17 cellular contexts compared by ENCODE assay signal in genomic region chr17:43562679-43563146, GRCh38. TPM values are rescaled to one million over a fixed set of nuclear protein-coding genes. Genes with fewer than 3 reads are reported as not detected.
DNase-seq lines count a peak whose midpoint lies in the region; ATAC-seq and TF ChIP-seq lines count a peak whose summit lies in the region.
"Had no signal": no experiment of that assay in that cellular context is flagged by ENCODE, and none has a peak within 500 bp of the region (broad histone marks: within the 10 kb centered on the region; RNA-seq: fewer than 3 reads in every experiment).

No MANE protein-coding gene starts in this region.

- H3K9me2 ChIP-seq in GM23248 (ENCODE audit: insufficient read depth) = no peaks in the 10 kb centered on the region

- H3K4me2 ChIP-seq in GM23248 (ENCODE audit: unreplicated experiment) (no peak overlapping the region), IMR-90 (ENCODE audit: low read depth, low read length) (no peak overlapping the region)

- H3K9me3 Mint-ChIP-seq in endodermal cell (no peaks in the 10 kb centered on the region), neural crest cell (no peaks in the 10 kb centered on the region)
- no peaks in the 10 kb centered on the region for H3K9me3 Mint-ChIP-seq in activated naive CD4-positive, alpha-beta T cell treated with anti-CD3 and anti-CD28 coated beads, Interleukin-2, amount 10 ng/mL, durations not matched to agents 7 days and 5 days
- H3K9me3 Mint-ChIP-seq: memory B cell; stimulated activated naive CD8-positive, alpha-beta T cell treated with anti-CD3 and anti-CD28 coated beads, Interleukin-15, Interleukin-2, amounts not matched to agents 100 ng/mL and 50 ng/mL, for 24 hours had no signal

- in situ Hi-C loops in GM23248 (cut with MboI) = no loop called here
- in situ Hi-C loops in IMR-90 (cut with MboI; ENCODE audit: low sequenced_read_pairs) = no loop called here
- in situ Hi-C loops in gastrocnemius medialis (cut with MboI; ENCODE audit: low sequenced_read_pairs in 4 of 4) = no loop called here

- no peak overlapping the region for H2AK5ac ChIP-seq in IMR-90 (ENCODE audit: low read depth, low read length)

- H3K36me3 ChIP-seq in GM23248 (ENCODE audit: low read depth) = no peaks in the 10 kb centered on the region
- no peaks in the 10 kb centered on the region for H3K36me3 ChIP-seq in IMR-90 (ENCODE audit: control insufficient read depth, insufficient read depth, low read length)
- no peaks in the 10 kb centered on the region for H3K36me3 ChIP-seq in endodermal cell (ENCODE audit: control insufficient read depth, insufficient read depth, low read length)
- no peaks in the 10 kb centered on the region for H3K36me3 ChIP-seq in gastrocnemius medialis
- H3K36me3 ChIP-seq: neutrophil, spleen had no signal

- no peak overlapping the region for H3K9ac ChIP-seq in GM23248
- H3K9ac ChIP-seq in IMR-90 (ENCODE audit: low read depth, low read length) = no peak overlapping the region
- no peak overlapping the region for H3K9ac ChIP-seq in endodermal cell (ENCODE audit: extremely low read depth, low read length, poor library complexity, severe bottlenecking)

- ATAC-seq in IMR-90 (ENCODE audit: low read depth) = no peak
- ATAC-seq in gastrocnemius medialis = no peak
- no peak for ATAC-seq in GM18868 (IDR thresholded peaks at IDR 0.05; ENCODE audit: unreplicated experiment)
- ATAC-seq: K562 had no signal

- no peaks in the 10 kb centered on the region for H3K79me1 ChIP-seq in IMR-90 (ENCODE audit: low read depth in 1 of 2, low read length in 2 of 2)

- peak overlapping the region; percentile 33 for H3K4me3 Mint-ChIP-seq in endodermal cell
- H3K4me3 Mint-ChIP-seq in neural crest cell = peak overlapping the region; percentile 66
- H3K4me3 Mint-ChIP-seq in activated naive CD4-positive, alpha-beta T cell treated with anti-CD3 and anti-CD28 coated beads, Interleukin-2, amount 10 ng/mL, durations not matched to agents 7 days and 5 days = no peak overlapping the region
- H3K4me3 Mint-ChIP-seq: memory B cell; stimulated activated naive CD8-positive, alpha-beta T cell treated with anti-CD3 and anti-CD28 coated beads, Interleukin-15, Interleukin-2, amounts not matched to agents 100 ng/mL and 50 ng/mL, for 24 hours had no signal

- H3K27me3 ChIP-seq in GM23248 (replicated peaks; ENCODE audit: insufficient read depth) (no peaks in the 10 kb centered on the region; the same call in 1 of the 2 replicates), IMR-90 (ENCODE audit: control insufficient read depth, insufficient read depth, low read length) (no peaks in the 10 kb centered on the region; the same call in 1 of the 2 replicates), endodermal cell (ENCODE audit: control insufficient read depth, insufficient read depth, low read length, poor library complexity, severe bottlenecking) (peaks cover 9% of the 10 kb centered on the region), gastrocnemius medialis (no peaks in the 10 kb centered on the region)

- H2BK120ac ChIP-seq in IMR-90 (ENCODE audit: low read depth, low read length) = no peak overlapping the region

- no peaks in the 10 kb centered on the region for H3K9me3 ChIP-seq in GM23248 (ENCODE audit: low read depth)
- no peaks in the 10 kb centered on the region for H3K9me3 ChIP-seq in IMR-90 (ENCODE audit: control insufficient read depth, insufficient read depth, low read length)
- H3K9me3 ChIP-seq in endodermal cell (ENCODE audit: control insufficient read depth, low read length) = no peaks in the 10 kb centered on the region
- no peaks in the 10 kb centered on the region for H3K9me3 ChIP-seq in gastrocnemius medialis
- H3K9me3 ChIP-seq: neutrophil, spleen had no signal

- H2AK9ac ChIP-seq in IMR-90 (replicated peaks; ENCODE audit: low read depth, low read length, poor library complexity) = no peak overlapping the region

- H2BK20ac ChIP-seq in IMR-90 (ENCODE audit: low read depth, low read length) = no peak overlapping the region

- no peak overlapping the region for H4K5ac ChIP-seq in IMR-90 (ENCODE audit: low read depth, low read length)

- no peak overlapping the region for H4K8ac ChIP-seq in IMR-90 (ENCODE audit: low read depth in 2 of 2, low read length in 2 of 2)

- peaks cover 5% of the 10 kb centered on the region for H3K27me3 Mint-ChIP-seq in endodermal cell (ENCODE audit: insufficient read depth)
- peaks cover 5% of the 10 kb centered on the region for H3K27me3 Mint-ChIP-seq in neural crest cell (ENCODE audit: low read depth)
- peaks cover 49% of the 10 kb centered on the region for H3K27me3 Mint-ChIP-seq in activated naive CD4-positive, alpha-beta T cell treated with anti-CD3 and anti-CD28 coated beads, Interleukin-2, amount 10 ng/mL, durations not matched to agents 7 days and 5 days

- H3K27ac ChIP-seq in GM23248 (no peak overlapping the region), IMR-90 (ENCODE audit: insufficient read depth, low read length) (no peak overlapping the region), endodermal cell (ENCODE audit: low read depth, low read length) (no peak overlapping the region), gastrocnemius medialis (no peak overlapping the region)
- H3K27ac ChIP-seq: neutrophil, spleen had no signal

- no TSS peak for BruUV-seq in IMR-90 (replicated peaks; lab: Mats Ljungman, UMichigan)

- intact Hi-C loops in IMR-90 (cut with micrococcal nuclease) (loop anchor here (2.0 kb wide), 1 partner anchor 42 kb away; no protein-coding TSS in a partner anchor), gastrocnemius medialis (cut with DNase I; ENCODE audit: low total_unique reads) (no loop called here)

- H2BK5ac ChIP-seq in IMR-90 (ENCODE audit: low read depth, low read length, poor library complexity, severe bottlenecking) = no peak overlapping the region

- peak overlapping the region; percentile 23; the same call in 1 of the 2 replicates for H2AFZ ChIP-seq in GM23248
- peak overlapping the region; percentile 18 for H2AFZ ChIP-seq in IMR-90 (replicated peaks; ENCODE audit: low read length, poor library complexity)

- dilution Hi-C loops in IMR-90 (cut with HindIII; ENCODE audit: low sequenced_read_pairs, unreplicated experiment) = no loop called here

- no peak for TF ChIP-seq RAD21 in IMR-90 (IDR thresholded peaks at IDR 0.05; ENCODE audit: low read length)

- H3K27ac Mint-ChIP-seq in endodermal cell = no peak overlapping the region
- no peak overlapping the region for H3K27ac Mint-ChIP-seq in neural crest cell (ENCODE audit: unreplicated experiment)
- H3K27ac Mint-ChIP-seq in activated naive CD4-positive, alpha-beta T cell treated with anti-CD3 and anti-CD28 coated beads, Interleukin-2, amount 10 ng/mL, durations not matched to agents 7 days and 5 days = no peak overlapping the region
- H3K27ac Mint-ChIP-seq: memory B cell; stimulated activated naive CD8-positive, alpha-beta T cell treated with anti-CD3 and anti-CD28 coated beads, Interleukin-15, Interleukin-2, amounts not matched to agents 100 ng/mL and 50 ng/mL, for 24 hours had no signal

- no peak for DNase-seq in GM23248
- no peak for DNase-seq in IMR-90
- DNase-seq in endodermal cell = peak; percentile 80
- no peak for DNase-seq in neural crest cell (ENCODE audit: low read depth, low spot score)
- no peak for DNase-seq in NCI-H345 (lab: John Stamatoyannopoulos, UW)
- DNase-seq in gastrocnemius medialis = no peak
- DNase-seq in activated naive CD4-positive, alpha-beta T cell treated with anti-CD3 and anti-CD28 coated beads, Interleukin-2, amount 10 ng/mL, durations not matched to agents 7 days and 5 days = no peak
- DNase-seq: activated naive CD4-positive, alpha-beta T cell treated with Interleukin-2 at 50 U/mL for 16 hours; DMS79; NCI-H1417 treated with DMSO at 0.1 percent for 48 hours; NCI-H446 treated with DMSO at 0.1 percent for 48 hours; spleen had no signal

- H3K18ac ChIP-seq in IMR-90 (ENCODE audit: low read depth, low read length) = no peak overlapping the region

- H3K36me3 Mint-ChIP-seq in endodermal cell (ENCODE audit: low read depth) (no peaks in the 10 kb centered on the region), neural crest cell (ENCODE audit: low read depth) (no peaks in the 10 kb centered on the region)
- H3K36me3 Mint-ChIP-seq in activated naive CD4-positive, alpha-beta T cell treated with anti-CD3 and anti-CD28 coated beads, Interleukin-2, amount 10 ng/mL, durations not matched to agents 7 days and 5 days = no peaks in the 10 kb centered on the region
- H3K36me3 Mint-ChIP-seq: memory B cell had no signal

- H3K56ac ChIP-seq in IMR-90 (ENCODE audit: extremely low read depth, insufficient read depth, low read length) = no peak overlapping the region

- TF ChIP-seq CTCF in IMR-90 (conservative IDR thresholded peaks at IDR 0.05; ENCODE audit: low read depth, low read length) (no peak), endodermal cell (conservative IDR thresholded peaks at IDR 0.05) (no peak), neural crest cell (conservative IDR thresholded peaks at IDR 0.05) (no peak), gastrocnemius medialis (IDR thresholded peaks at IDR 0.05 in 4 of 5, conservative IDR thresholded peaks at IDR 0.05 in 1 of 5) (no peak)

- H3K14ac ChIP-seq in IMR-90 (replicated peaks; ENCODE audit: low read depth, low read length) = no peak overlapping the region

- no peak overlapping the region for H3K4me3 ChIP-seq in GM23248
- no peak overlapping the region for H3K4me3 ChIP-seq in IMR-90 (ENCODE audit: insufficient read depth, low read depth, low read length)
- H3K4me3 ChIP-seq in endodermal cell (ENCODE audit: low read length) = peak overlapping the region; percentile 37
- no peak overlapping the region for H3K4me3 ChIP-seq in gastrocnemius medialis
- H3K4me3 ChIP-seq: K562, spleen had no signal

- H3K4me1 Mint-ChIP-seq in endodermal cell (peaks cover 35% of the 10 kb centered on the region), neural crest cell (peaks cover 22% of the 10 kb centered on the region)
- peaks cover 2% of the 10 kb centered on the region for H3K4me1 Mint-ChIP-seq in activated naive CD4-positive, alpha-beta T cell treated with anti-CD3 and anti-CD28 coated beads, Interleukin-2, amount 10 ng/mL, durations not matched to agents 7 days and 5 days
- H3K4me1 Mint-ChIP-seq: memory B cell had no signal

- no peak overlapping the region for H2BK15ac ChIP-seq in IMR-90 (ENCODE audit: low read depth, low read length)

- TF ChIP-seq POLR2A in IMR-90 (IDR thresholded peaks at IDR 0.05; ENCODE audit: low read depth, low read length) = no peak
- TF ChIP-seq POLR2A in gastrocnemius medialis (IDR thresholded peaks at IDR 0.05) = no peak

- H3K4ac ChIP-seq in IMR-90 (ENCODE audit: low read depth, low read length) = no peak overlapping the region

- H3K4me1 ChIP-seq in GM23248 (ENCODE audit: insufficient read depth) = no peaks in the 10 kb centered on the region
- no peaks in the 10 kb centered on the region for H3K4me1 ChIP-seq in IMR-90 (ENCODE audit: control insufficient read depth, insufficient read depth, low read length)
- no peaks in the 10 kb centered on the region for H3K4me1 ChIP-seq in endodermal cell (ENCODE audit: control insufficient read depth, insufficient read depth, low read length)
- no peaks in the 10 kb centered on the region for H3K4me1 ChIP-seq in gastrocnemius medialis

- POLR2A ChIA-PET in IMR-90 (lab: Charles Lee; ENCODE audit: unreplicated experiment) = no interaction called here

- H3K79me2 ChIP-seq in GM23248 (ENCODE audit: insufficient read depth) = no peaks in the 10 kb centered on the region

- CTCF ChIA-PET in IMR-90 (lab: Yijun Ruan, JAX) = interaction anchor here (0.6 to 1.2 kb wide), 2 partner anchors 12 to 50 kb away, joined by 3 read pairs; no protein-coding TSS in a partner anchor
- CTCF ChIA-PET in activated naive CD4-positive, alpha-beta T cell treated with anti-CD3 and anti-CD28 coated beads, Interleukin-2, amount 10 ng/mL, durations not matched to agents 7 days and 5 days (lab: Charles Lee) = interaction anchor here (1.4 to 2.8 kb wide), 2 partner anchors 15 to 111 kb away, joined by 4 to 10 read pairs; no protein-coding TSS in a partner anchor

- no peak overlapping the region for H4K91ac ChIP-seq in IMR-90 (ENCODE audit: insufficient read depth, low read depth, low read length)

- no peaks in the 10 kb centered on the region for H3F3A ChIP-seq in GM23248 (ENCODE audit: insufficient read depth)

- H3K9me1 ChIP-seq in IMR-90 (ENCODE audit: insufficient read depth, low read length) = no peaks in the 10 kb centered on the region

- WGBS in GM23248 (ENCODE audit: low coverage in 1 of 2, low lambda C conversion rate in 2 of 2, missing lambda C conversion rate in 2 of 2), 2 experiments = 13 to 14% methylated on average over 10 of the region's 10 CpGs
- WGBS in IMR-90 (ENCODE audit: extremely low coverage in 2 of 2, insufficient read length in 1 of 2), 2 experiments = 46% methylated on average over 4 of the region's 10 CpGs; no CpG with 5 or more reads in 1 of the 2 experiments
- 22 to 37% methylated on average over 3 to 10 of the region's 10 CpGs for WGBS in endodermal cell (ENCODE audit: insufficient coverage in 1 of 2, insufficient read length in 1 of 2), 2 experiments

- no peaks in the 10 kb centered on the region for H4K20me1 ChIP-seq in GM23248 (ENCODE audit: insufficient read depth)
- no peaks in the 10 kb centered on the region for H4K20me1 ChIP-seq in IMR-90 (ENCODE audit: insufficient read depth, low read length)

- no peak overlapping the region for H3K23ac ChIP-seq in IMR-90 (ENCODE audit: low read depth, low read length)

RNA-seq across cellular contexts. Expression of gene ETV4, which starts 16.6 kb away (rescaled TPM):
- total RNA-seq in GM23248 (2014; rRNA removed; shearing (Covaris generic)) = 2.1 and 3.5 TPM in 2 replicates
- 2.6 and 2.8 TPM in 2 replicates for polyA plus RNA-seq in GM23248 (2016; fragmentation: Nextera tagmentation; extraction: Ambion mirVana)
- total RNA-seq in IMR-90 (2012; rRNA removed) = 3.3 and 4.3 TPM in 2 replicates
- polyA plus RNA-seq in IMR-90 (2012; rRNA removed) = 12.7 and 13.2 TPM in 2 replicates
- polyA plus RNA-seq in IMR-90 (2012; cell fraction: cytosol; rRNA removed) = 9.5 TPM in 2 replicates
- 17.9 and 24.9 TPM in 2 replicates for polyA plus RNA-seq in IMR-90 (2012; cell fraction: nucleus; rRNA removed; ENCODE audit: low replicate concordance)
- 10 to 100 TPM; 51.1 to 83.0 TPM for total RNA-seq in endodermal cell
- 28.1 TPM for polyA plus RNA-seq in endodermal cell (2013, experiment 1 of 2)
- polyA plus RNA-seq in endodermal cell (2013, experiment 2 of 2) = 38.7 TPM
- 55.0 and 59.6 TPM in 2 replicates for total RNA-seq in neural crest cell
- under 1 TPM in 3 of 4 donors, not detected in 1; 0.29 to 0.67 (median 0.42) TPM for total RNA-seq in gastrocnemius medialis
